In genomic region chr3:16912400-16913263, GRCh38 we compare ENCODE assay signal across 9 cellular contexts. TPM values are rescaled to one million over a fixed set of nuclear protein-coding genes. Genes with fewer than 3 reads are reported as not detected.
A peak's percentile ranks its signal among the peaks of the same experiment; 100 is the strongest.
DNase-seq lines count a peak whose midpoint lies in the region; ATAC-seq and TF ChIP-seq lines count a peak whose summit lies in the region.
"Had no signal": no experiment of that assay in that cellular context is flagged by ENCODE, and none has a peak within 500 bp of the region (broad histone marks: within the 10 kb centered on the region; RNA-seq: fewer than 3 reads in every experiment).

No MANE protein-coding gene starts in this region.

- peak overlapping the region; percentile 55 for H3K27ac Mint-ChIP-seq in activated CD4-positive, alpha-beta T cell treated with anti-CD3 and anti-CD28 coated beads for 36 hours

- H3K9me3 ChIP-seq in MM.1S (replicated peaks; ENCODE audit: insufficient read depth, low read length) (no peaks in the 10 kb centered on the region), gastrocnemius medialis (no peaks in the 10 kb centered on the region)
- H3K9me3 ChIP-seq: A549 had no signal

- no peaks in the 10 kb centered on the region for H4K20me1 ChIP-seq in MM.1S (ENCODE audit: insufficient read depth, low read length)

- CTCF ChIA-PET in activated CD4-positive, alpha-beta T cell treated with anti-CD3 and anti-CD28 coated beads for 36 hours (lab: Charles Lee): no interaction called here

- TF ChIP-seq CTCF in MM.1S (IDR thresholded peaks at IDR 0.05; ENCODE audit: low read length) (no peak), gastrocnemius medialis (IDR thresholded peaks at IDR 0.05 in 4 of 5, conservative IDR thresholded peaks at IDR 0.05 in 1 of 5) (no peak), coronary artery (IDR thresholded peaks at IDR 0.05) (no peak)

- no peak for DNase-seq in activated CD4-positive, alpha-beta T cell treated with anti-CD3 and anti-CD28 coated beads for 36 hours
- no peak for DNase-seq in activated CD4-positive, alpha-beta T cell treated with anti-CD3 and anti-CD28 coated beads for 4 hours
- DNase-seq in MM.1S (peak; percentile 74), gastrocnemius medialis (no peak), ACHN (no peak), hepatic stellate cell (ENCODE audit: low spot score) (no peak), coronary artery (ENCODE audit: low spot score) (no peak)

- H3K9ac ChIP-seq in MM.1S (ENCODE audit: low read length): no peak overlapping the region; the same call in 1 of the 2 replicates

- ATAC-seq in activated CD4-positive, alpha-beta T cell treated with anti-CD3 and anti-CD28 coated beads for 36 hours: peak; percentile 66
- ATAC-seq in HG02623 (IDR thresholded peaks at IDR 0.05; ENCODE audit: unreplicated experiment): peak; percentile 97
- ATAC-seq in gastrocnemius medialis: peak; percentile 78 to 85
- ATAC-seq: A549 had no signal

- no peak for TF ChIP-seq POLR2A in gastrocnemius medialis (IDR thresholded peaks at IDR 0.05)

- peaks cover 2% of the 10 kb centered on the region for H3K36me3 Mint-ChIP-seq in activated CD4-positive, alpha-beta T cell treated with anti-CD3 and anti-CD28 coated beads for 36 hours (ENCODE audit: low read depth)

- peaks cover 85% of the 10 kb centered on the region for H3K79me2 ChIP-seq in MM.1S (ENCODE audit: low read length)

- peaks cover 73% of the 10 kb centered on the region for H3K4me1 Mint-ChIP-seq in activated CD4-positive, alpha-beta T cell treated with anti-CD3 and anti-CD28 coated beads for 36 hours

- H3F3A ChIP-seq in MM.1S (ENCODE audit: insufficient read depth, low read length): peaks cover 21% of the 10 kb centered on the region

- no peaks in the 10 kb centered on the region for H3K27me3 Mint-ChIP-seq in activated CD4-positive, alpha-beta T cell treated with anti-CD3 and anti-CD28 coated beads for 36 hours

- H3K4me1 ChIP-seq in MM.1S (ENCODE audit: low read length) (peaks cover 33% of the 10 kb centered on the region), gastrocnemius medialis (peaks cover 82 to 85% of the 10 kb centered on the region in 2 donors)

- H3K9me2 ChIP-seq in MM.1S (replicated peaks; ENCODE audit: insufficient read depth, low read length): no peaks in the 10 kb centered on the region

- intact Hi-C loops in activated CD4-positive, alpha-beta T cell treated with anti-CD3 and anti-CD28 coated beads for 36 hours (cut with DNase I, micrococcal nuclease): loop anchor here in 1 of 2 experiments (5.0 kb wide), 1 partner anchor 110 kb away; no protein-coding TSS in a partner anchor
- intact Hi-C loops in gastrocnemius medialis (cut with DNase I; ENCODE audit: low total_unique reads): loop anchor here (10.0 kb wide), 1 partner anchor 232 kb away; no protein-coding TSS in a partner anchor

- H3K4me3 Mint-ChIP-seq in activated CD4-positive, alpha-beta T cell treated with anti-CD3 and anti-CD28 coated beads for 36 hours: no peak overlapping the region

- H3K27ac ChIP-seq in MM.1S (ENCODE audit: low read length): peak overlapping the region; percentile 82
- peak overlapping the region; percentile 44 to 86 (median 59) for H3K27ac ChIP-seq in gastrocnemius medialis
- no peak overlapping the region for H3K27ac ChIP-seq in coronary artery
- H3K27ac ChIP-seq: A549 had no signal

- H3K27me3 ChIP-seq in MM.1S (replicated peaks; ENCODE audit: insufficient read depth, low read length): no peaks in the 10 kb centered on the region
- no peaks in the 10 kb centered on the region for H3K27me3 ChIP-seq in gastrocnemius medialis

- in situ Hi-C loops in gastrocnemius medialis (cut with MboI; ENCODE audit: low sequenced_read_pairs in 4 of 4) (no loop called here), ACHN (cut with HindIII; ENCODE audit: low pct_ligation_motif_present, low pct_unique_long_range_greater_than_20kb, low sequenced_read_pairs) (no loop called here)

- peak overlapping the region; percentile 0; the same call in 1 of the 2 replicates for H2AFZ ChIP-seq in MM.1S (ENCODE audit: low read length)

- H3K9me3 Mint-ChIP-seq in activated CD4-positive, alpha-beta T cell treated with anti-CD3 and anti-CD28 coated beads for 36 hours (ENCODE audit: low read depth): no peaks in the 10 kb centered on the region

- H3K36me3 ChIP-seq in MM.1S (replicated peaks; ENCODE audit: insufficient read depth, low read length): no peaks in the 10 kb centered on the region
- H3K36me3 ChIP-seq in gastrocnemius medialis: no peaks in the 10 kb centered on the region

- POLR2A ChIA-PET in activated CD4-positive, alpha-beta T cell treated with anti-CD3 and anti-CD28 coated beads for 36 hours (lab: Charles Lee): no interaction called here

- peak overlapping the region; percentile 22; the same call in 1 of the 2 replicates for H3K4me3 ChIP-seq in MM.1S (ENCODE audit: low read length)
- H3K4me3 ChIP-seq in gastrocnemius medialis: no peak overlapping the region
- no peak overlapping the region for H3K4me3 ChIP-seq in coronary artery
- H3K4me3 ChIP-seq: A549 had no signal

- H3K4me2 ChIP-seq in MM.1S (ENCODE audit: low read depth, low read length): peak overlapping the region; percentile 64
- H3K4me2 ChIP-seq: A549 had no signal

RNA-seq across cellular contexts. Expression of gene PLCL2, which starts 27.9 kb away (rescaled TPM):
- 10 to 100 TPM; 12.5 to 15.0 TPM for total RNA-seq in activated CD4-positive, alpha-beta T cell treated with anti-CD3 and anti-CD28 coated beads for 36 hours
- 10 to 100 TPM; 23.9 to 37.2 (median 32.7) TPM for total RNA-seq in gastrocnemius medialis

Comparison
In these comparisons a context has a peak if more than half of its experiments do, and no peak if none do; other contexts are left out.
1. H3K27ac ChIP-seq: peak in MM.1S (single experiment) and gastrocnemius medialis (4 of 4); none in coronary artery (0 of 2).
2. Peak in every context shown above with its lines, with median percentiles within 50 percentile points of each other: ATAC-seq.